16 cellular contexts compared by ENCODE assay signal in the genomic region with DNA sequence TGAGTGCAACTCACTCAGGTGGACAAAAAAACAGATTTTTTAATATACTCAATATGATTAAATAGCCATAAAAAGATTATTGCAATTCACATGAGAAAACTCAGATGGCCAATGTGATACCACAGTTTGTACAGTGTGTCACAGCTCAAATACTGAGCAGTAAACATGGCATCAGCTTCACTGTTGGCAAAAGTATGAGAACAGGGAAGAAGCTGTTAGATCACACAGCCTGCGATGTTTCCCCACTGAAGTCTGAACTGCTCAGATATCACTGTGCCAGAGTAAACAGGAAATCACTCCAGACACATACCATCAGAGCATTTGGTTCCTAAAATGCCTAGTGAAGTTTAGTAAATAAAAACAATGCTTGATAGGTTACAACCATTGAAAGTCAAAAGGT.
DNase-seq lines count a peak whose midpoint lies in the region; FAIRE-seq and TF ChIP-seq lines count a peak whose summit lies in the region.
"Had no signal": no experiment of that assay in that cellular context is flagged by ENCODE, and none has a peak within 500 bp of the region (broad histone marks: within the 10 kb centered on the region; RNA-seq: fewer than 3 reads in every experiment).

No MANE protein-coding gene starts in this region.

- no peak overlapping the region for H3K27ac ChIP-seq in prostate gland

- H3K9me3 Mint-ChIP-seq in immature natural killer cell (peaks cover 0 to 15% (median 6%) of the 10 kb centered on the region in 6 donors), mesothelial cell of epicardium (no peaks in the 10 kb centered on the region)
- H3K9me3 Mint-ChIP-seq: activated CD8-positive, alpha-beta T cell treated with anti-CD3 and anti-CD28 coated beads for 36 hours; type B pancreatic cell had no signal

- no peaks in the 10 kb centered on the region for H3K4me1 ChIP-seq in prostate gland (replicated peaks)

- no peak overlapping the region for H3K4me3 ChIP-seq in prostate gland
- H3K4me3 ChIP-seq: GM12878 had no signal

- in situ Hi-C loops in G401 (cut with HindIII; ENCODE audit: low sequenced_read_pairs), result no loop called here

- H3K27me3 Mint-ChIP-seq in immature natural killer cell (ENCODE audit: low read depth in 3 of 3), result no peaks in the 10 kb centered on the region
- H3K27me3 Mint-ChIP-seq in mesothelial cell of epicardium (ENCODE audit: low read depth), result no peaks in the 10 kb centered on the region
- H3K27me3 Mint-ChIP-seq: activated CD8-positive, alpha-beta T cell treated with anti-CD3 and anti-CD28 coated beads for 36 hours; CD4-positive, CD25-positive, alpha-beta regulatory T cell; memory B cell; type B pancreatic cell had no signal

- no peaks in the 10 kb centered on the region for H3K36me3 ChIP-seq in prostate gland

- FAIRE-seq in GM12891 (lab: Jason Lieb, UNC), result no peak
- FAIRE-seq: GM12878 had no signal

- H3K4me3 Mint-ChIP-seq in immature natural killer cell, result no peak overlapping the region
- no peak overlapping the region for H3K4me3 Mint-ChIP-seq in mesothelial cell of epicardium
- H3K4me3 Mint-ChIP-seq: activated CD8-positive, alpha-beta T cell treated with anti-CD3 and anti-CD28 coated beads for 36 hours; CD4-positive, CD25-positive, alpha-beta regulatory T cell; memory B cell; type B pancreatic cell had no signal

- intact Hi-C loops in prostate gland (cut with DNase I), result no loop called here

- DNase-seq in G401 (ENCODE audit: low spot score) (peak; percentile 30), NCI-H510A (lab: John Stamatoyannopoulos, UW) (peak; percentile 2), cerebellar cortex (ENCODE audit: low spot score) (peak; percentile 28), prostate gland (ENCODE audit: low spot score) (peak; percentile 38), immature natural killer cell (no peak), NCI-H524 treated with DMSO at 0.1 percent for 48 hours (lab: John Stamatoyannopoulos, UW) (no peak), mesothelial cell of epicardium (ENCODE audit: low spot score in 2 of 2, unreplicated experiment in 2 of 2) (no peak), GM12891 (ENCODE audit: insufficient read length, low spot score) (no peak)
- DNase-seq: activated CD8-positive, alpha-beta T cell treated with anti-CD3 and anti-CD28 coated beads for 36 hours; activated naive CD4-positive, alpha-beta T cell treated with Interleukin-2 at 50 U/mL for 16 hours; CD4-positive, CD25-positive, alpha-beta regulatory T cell; Karpas-422; NCI-H82 had no signal

- H3K4me1 Mint-ChIP-seq in immature natural killer cell (no peaks in the 10 kb centered on the region), mesothelial cell of epicardium (peaks cover 4% of the 10 kb centered on the region)
- H3K4me1 Mint-ChIP-seq: CD4-positive, CD25-positive, alpha-beta regulatory T cell; memory B cell had no signal

- TF ChIP-seq CTCF in prostate gland (IDR thresholded peaks at IDR 0.05) (no peak), mesothelial cell of epicardium (IDR thresholded peaks at IDR 0.05; ENCODE audit: unreplicated experiment) (no peak)

- no peaks in the 10 kb centered on the region for H3K27me3 ChIP-seq in prostate gland (replicated peaks; ENCODE audit: insufficient read depth)

- 8% methylated on average over 1 of the region's 1 CpG for WGBS in prostate gland

- no peaks in the 10 kb centered on the region for H3K9me3 ChIP-seq in prostate gland

- H3K36me3 Mint-ChIP-seq in immature natural killer cell (no peaks in the 10 kb centered on the region), mesothelial cell of epicardium (no peaks in the 10 kb centered on the region)
- H3K36me3 Mint-ChIP-seq: CD4-positive, CD25-positive, alpha-beta regulatory T cell; memory B cell; type B pancreatic cell had no signal

- TF ChIP-seq POLR2A in prostate gland (IDR thresholded peaks at IDR 0.05), result no peak
- no peak for TF ChIP-seq POLR2A in GM12891 (IDR thresholded peaks at IDR 0.05; ENCODE audit: low read depth, low read length)

- H3K27ac Mint-ChIP-seq in immature natural killer cell (no peak overlapping the region), mesothelial cell of epicardium (no peak overlapping the region)
- H3K27ac Mint-ChIP-seq: activated CD8-positive, alpha-beta T cell treated with anti-CD3 and anti-CD28 coated beads for 36 hours; CD4-positive, CD25-positive, alpha-beta regulatory T cell; memory B cell; type B pancreatic cell had no signal

TF ChIP-seq in GM12891, 5 proteins besides CTCF, POLR2A, EP300 and RAD21:
- TF ChIP-seq POU2F2 (IDR thresholded peaks at IDR 0.05; ENCODE audit: low read depth, low read length) (no peak), SPI1 (IDR thresholded peaks at IDR 0.05; ENCODE audit: low read depth, low read length) (no peak), POLR2AphosphoS5 (IDR thresholded peaks at IDR 0.05; ENCODE audit: low read depth, low read length) (no peak), PAX5 (IDR thresholded peaks at IDR 0.05; ENCODE audit: insufficient read depth, low read length, severe bottlenecking) (no peak), TAF1 (IDR thresholded peaks at IDR 0.05; ENCODE audit: low read depth, low read length) (no peak)

Comparison
In these comparisons a context has a peak if more than half of its experiments do, and no peak if none do; other contexts are left out.
1. DNase-seq: peak in G401 (single experiment), NCI-H510A (single experiment), cerebellar cortex (single experiment) and prostate gland (single experiment); none in immature natural killer cell (0 of 3), NCI-H524 treated with DMSO at 0.1 percent for 48 hours (single experiment), mesothelial cell of epicardium (0 of 2) and GM12891 (single experiment).